Comparison of ENCODE assay signal across 10 cellular contexts in the genomic region with DNA sequence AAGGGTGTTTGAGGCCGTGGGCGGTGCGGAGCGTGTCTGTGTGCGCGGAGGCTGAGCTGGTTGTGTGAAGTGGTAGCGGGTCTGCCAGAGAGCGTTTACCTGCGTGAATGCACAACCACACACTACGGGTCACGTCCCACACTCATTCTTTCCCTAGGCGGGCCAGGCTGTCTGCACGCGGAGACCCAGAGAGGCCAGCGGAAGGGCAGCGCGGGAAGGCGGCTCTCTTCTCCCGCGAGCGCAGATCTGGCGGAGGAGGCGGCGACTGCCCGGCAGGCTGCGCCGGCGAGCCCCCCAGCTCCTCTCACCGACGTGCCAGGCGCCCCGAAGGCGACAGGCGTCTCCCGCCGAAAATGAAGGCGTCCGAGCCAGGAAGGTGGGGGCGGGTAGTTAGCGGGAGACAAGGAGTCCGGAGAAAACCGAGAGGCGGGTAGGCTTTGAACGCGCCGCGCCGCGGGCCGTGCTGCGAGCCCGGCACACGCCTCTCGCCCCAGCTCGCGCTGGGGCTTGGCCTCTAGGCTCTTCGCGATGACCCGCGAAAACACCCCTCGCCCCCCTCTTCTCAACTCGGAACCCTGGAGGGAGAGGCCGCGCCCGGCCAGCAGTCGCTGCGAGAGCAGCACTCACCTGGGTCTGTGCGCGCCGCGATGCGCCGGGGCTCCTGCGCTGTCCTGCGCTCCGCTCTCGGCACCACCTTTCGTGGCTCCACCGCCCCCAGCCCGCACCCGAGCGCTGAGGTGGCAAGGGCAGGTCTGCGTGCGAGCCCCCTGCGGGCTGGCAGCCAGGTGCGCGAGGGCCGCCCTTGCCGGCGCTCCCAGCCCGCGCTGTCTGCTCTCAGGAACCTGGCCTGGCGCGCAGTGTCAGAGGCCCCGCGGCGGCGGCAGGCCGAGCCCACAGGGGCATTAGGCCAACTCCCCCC. TPM values are rescaled to one million over a fixed set of nuclear protein-coding genes. Genes with fewer than 3 reads are reported as not detected.
DNase-seq lines count a peak whose midpoint lies in the region; ATAC-seq and TF ChIP-seq lines count a peak whose summit lies in the region.
"Had no signal": no experiment of that assay in that cellular context is flagged by ENCODE, and none has a peak within 500 bp of the region (broad histone marks: within the 10 kb centered on the region; RNA-seq: fewer than 3 reads in every experiment).

No MANE protein-coding gene starts in this region.

- WGBS in lung, 2 donors, result 3% methylated on average over 82 to 99 of the region's 99 CpGs
- WGBS in thyroid gland, 2 donors, result 2 to 7% methylated on average over 26 to 31 of the region's 99 CpGs
- WGBS in aorta, 2 donors, result 2% methylated on average over 85 to 99 of the region's 99 CpGs

- ATAC-seq in activated T-cell treated with anti-CD3 and anti-CD28 coated beads, Interleukin-2, amount 50 U/mL, for 4 hours, result no peak
- ATAC-seq in lung (ENCODE audit: insufficient read depth, low FRiP score) (no peak), GM19467 (IDR thresholded peaks at IDR 0.05; ENCODE audit: unreplicated experiment) (no peak), aorta (ENCODE audit: low FRiP score) (no peak), GM19324 (IDR thresholded peaks at IDR 0.05; ENCODE audit: low FRiP score, unreplicated experiment) (no peak)

- peaks cover 72% of the 10 kb centered on the region for H3K27me3 Mint-ChIP-seq in activated T-cell treated with anti-CD3 and anti-CD28 coated beads, Interleukin-2, amount 50 U/mL, for 4 hours (ENCODE audit: low read depth)

- peaks cover 0 to 13% of the 10 kb centered on the region in 2 donors for H3K4me1 ChIP-seq in lung (ENCODE audit: control insufficient read depth in 2 of 2, insufficient read depth in 2 of 2, low read length in 2 of 2)
- H3K4me1 ChIP-seq in thyroid gland, result peaks cover 22 to 39% of the 10 kb centered on the region in 2 donors
- H3K4me1 ChIP-seq in aorta (ENCODE audit: control insufficient read depth in 1 of 2, insufficient read depth in 2 of 2, low read length in 2 of 2), result no peaks in the 10 kb centered on the region

- peak overlapping the region; percentile 68 for H3K4me3 Mint-ChIP-seq in activated T-cell treated with anti-CD3 and anti-CD28 coated beads, Interleukin-2, amount 50 U/mL, for 4 hours

- H3K9me3 Mint-ChIP-seq in activated T-cell treated with anti-CD3 and anti-CD28 coated beads, Interleukin-2, amount 50 U/mL, for 4 hours, result no peaks in the 10 kb centered on the region

- intact Hi-C loops in thyroid gland (cut with DNase I), result no loop called here
- intact Hi-C loops in aorta (cut with DNase I), result loop anchor here in 1 of 2 donors (2.0 kb wide), 1 partner anchor 165 kb away; no protein-coding TSS in a partner anchor

- no peaks in the 10 kb centered on the region for H3K36me3 Mint-ChIP-seq in activated T-cell treated with anti-CD3 and anti-CD28 coated beads, Interleukin-2, amount 50 U/mL, for 4 hours (ENCODE audit: insufficient read depth)

- H3K4me3 ChIP-seq in astrocyte of the spinal cord (ENCODE audit: low read depth, low read length) (peak overlapping the region; percentile 36), lung (peak overlapping the region; percentile 72), thyroid gland (replicated peaks in 1 of 3) (peak overlapping the region in 1 of 3 donors; percentile 33), aorta (ENCODE audit: low read length in 2 of 2) (peak overlapping the region in 1 of 2 donors; percentile 53)

- in situ Hi-C loops in astrocyte of the spinal cord (cut with HindIII; ENCODE audit: low sequenced_read_pairs), result no loop called here

- H3K36me3 ChIP-seq in lung (ENCODE audit: control insufficient read depth in 2 of 2, insufficient read depth in 2 of 2, low read length in 2 of 2), result no peaks in the 10 kb centered on the region
- H3K36me3 ChIP-seq in thyroid gland, result no peaks in the 10 kb centered on the region
- no peaks in the 10 kb centered on the region for H3K36me3 ChIP-seq in aorta (ENCODE audit: control insufficient read depth in 1 of 2, insufficient read depth in 2 of 2, low read length in 1 of 2)

- TF ChIP-seq CTCF in astrocyte of the spinal cord (IDR thresholded peaks at IDR 0.05; ENCODE audit: low read depth, low read length) (no peak), lung (IDR thresholded peaks at IDR 0.05; ENCODE audit: control extremely low read depth, extremely low read depth) (no peak), thyroid gland (IDR thresholded peaks at IDR 0.05) (no peak)

- peaks cover 10% of the 10 kb centered on the region for H3K27me3 ChIP-seq in lung (ENCODE audit: control insufficient read depth, insufficient read depth)
- H3K27me3 ChIP-seq in thyroid gland, result peaks cover 48% of the 10 kb centered on the region
- H3K27me3 ChIP-seq in aorta (ENCODE audit: control insufficient read depth in 1 of 2, insufficient read depth in 2 of 2, low read length in 1 of 2), result no peaks in the 10 kb centered on the region

- peak overlapping the region in 1 of 2 donors; percentile 81 for H3K27ac ChIP-seq in lung (ENCODE audit: low read depth in 1 of 2, low read length in 1 of 2)
- H3K27ac ChIP-seq in thyroid gland, result peak overlapping the region in 2 of 3 donors; percentile 79 to 83
- H3K27ac ChIP-seq in aorta (ENCODE audit: low read depth in 1 of 2, low read length in 2 of 2), result no peak overlapping the region

- peaks cover 30% of the 10 kb centered on the region for H3K4me1 Mint-ChIP-seq in activated T-cell treated with anti-CD3 and anti-CD28 coated beads, Interleukin-2, amount 50 U/mL, for 4 hours (ENCODE audit: low read depth)

- H3K9me3 ChIP-seq in lung (ENCODE audit: control insufficient read depth in 2 of 2, insufficient read depth in 1 of 2, low read length in 1 of 2) (peaks cover 0 to 2% of the 10 kb centered on the region in 2 donors), thyroid gland (no peaks in the 10 kb centered on the region), aorta (ENCODE audit: control insufficient read depth, low read length) (no peaks in the 10 kb centered on the region)

- DNase-seq in activated T-cell treated with anti-CD3 and anti-CD28 coated beads, Interleukin-2, amount 50 U/mL, for 4 hours, result no peak
- DNase-seq in activated T-cell treated with anti-CD3 and anti-CD28 coated beads for 4 hours (no peak), astrocyte of the spinal cord (ENCODE audit: low read depth, low spot score) (no peak), lung (ENCODE audit: low spot score) (no peak), thyroid gland (no peak), aorta (no peak)
- DNase-seq: hypothalamus, NCI-H2081 had no signal

- TF ChIP-seq POLR2A in thyroid gland (IDR thresholded peaks at IDR 0.05), result no peak

RNA-seq across cellular contexts. Expression of gene FOXF1, which starts 2.0 kb away (rescaled TPM):
- total RNA-seq in activated T-cell treated with anti-CD3 and anti-CD28 coated beads, Interleukin-2, amount 50 U/mL, for 4 hours, result under 1 TPM; 0.05 to 0.08 (median 0.08) TPM
- total RNA-seq in lung (10 to 100 TPM; 25.7 to 34.4 TPM), thyroid gland (1 to 10 TPM; 1.5 to 3.7 (median 2.3) TPM), aorta (1 to 10 TPM in 1 of 2 donors, under 1 TPM in 1; 0.88 to 1.8 TPM)
- polyA plus RNA-seq in lung (10 to 100 TPM; 12.2 to 12.5 TPM), aorta (under 1 TPM; 0.10 to 0.13 TPM)

RNA-seq across cellular contexts. Expression of gene MTHFSD, which starts 46.7 kb away (rescaled TPM):
- 10 to 100 TPM; 18.9 to 21.2 (median 20.1) TPM for total RNA-seq in activated T-cell treated with anti-CD3 and anti-CD28 coated beads, Interleukin-2, amount 50 U/mL, for 4 hours
- total RNA-seq in lung (10 to 100 TPM; 23.3 to 28.5 TPM), thyroid gland (10 to 100 TPM; 21.2 to 27.4 (median 25.2) TPM), aorta (10 to 100 TPM; 14.0 to 23.1 TPM)
- polyA plus RNA-seq in lung (1 to 10 TPM; 9.4 to 9.9 TPM), aorta (10 to 100 TPM in 1 of 2 donors, 1 to 10 TPM in 1; 2.3 to 13.2 TPM)

RNA-seq across cellular contexts. Expression of gene FOXC2, which starts 58.3 kb away (rescaled TPM):
- not detected for total RNA-seq in activated T-cell treated with anti-CD3 and anti-CD28 coated beads, Interleukin-2, amount 50 U/mL, for 4 hours
- total RNA-seq in lung (1 to 10 TPM in 1 of 2 donors, under 1 TPM in 1; 0.82 to 2.7 TPM), thyroid gland (1 to 10 TPM; 1.9 to 4.0 (median 2.1) TPM), aorta (10 to 100 TPM; 29.0 to 45.4 TPM)
- polyA plus RNA-seq in lung (under 1 TPM; 0.37 to 0.43 TPM), aorta (10 to 100 TPM in 1 of 2 donors, 1 to 10 TPM in 1; 8.6 to 22.8 TPM)

Comparison
In these comparisons a context has a peak if more than half of its experiments do, and no peak if none do; other contexts are left out.
1. H3K27ac ChIP-seq: peak in thyroid gland (2 of 3); none in aorta (0 of 2).
2. RNA of gene FOXF1, which starts 2.0 kb away (total RNA-seq): 25.7 to 34.4 TPM in lung; 1.5 to 3.7 TPM in thyroid gland, 0.88 to 1.8 TPM in aorta and 0.05 to 0.08 TPM in activated T-cell treated with anti-CD3 and anti-CD28 coated beads, Interleukin-2, amount 50 U/mL, for 4 hours; every median in the first group is over 4 times any median in the second.
3. RNA of gene FOXC2, which starts 58.3 kb away (total RNA-seq): 29.0 to 45.4 TPM in aorta; 0.82 to 2.7 TPM in lung, 1.9 to 4.0 TPM in thyroid gland and not detected in activated T-cell treated with anti-CD3 and anti-CD28 coated beads, Interleukin-2, amount 50 U/mL, for 4 hours; every median in the first group is over 4 times any median in the second.